8 cellular contexts compared by ENCODE assay signal in genomic region chr11:13316528-13316961, GRCh38. TPM values are rescaled to one million over a fixed set of nuclear protein-coding genes. Genes with fewer than 3 reads are reported as not detected.
DNase-seq lines count a peak whose midpoint lies in the region; ATAC-seq and TF ChIP-seq lines count a peak whose summit lies in the region.

No MANE protein-coding gene starts in this region.

- H3K9me3 Mint-ChIP-seq in activated naive CD8-positive, alpha-beta T cell (ENCODE audit: low read depth), result no peaks in the 10 kb centered on the region

- peaks cover 78% of the 10 kb centered on the region for H3K4me1 Mint-ChIP-seq in activated naive CD8-positive, alpha-beta T cell (ENCODE audit: low read depth)

- H4K8ac ChIP-seq in mesendoderm (ENCODE audit: low read depth, low read length), result no peak overlapping the region

- H4K5ac ChIP-seq in mesendoderm (ENCODE audit: low read length), result no peak overlapping the region

- H3K4me3 Mint-ChIP-seq in activated naive CD8-positive, alpha-beta T cell, result no peak overlapping the region

- H3K36me3 ChIP-seq in BJ (ENCODE audit: control insufficient read depth, insufficient read depth, low read length), result no peaks in the 10 kb centered on the region
- peaks cover 0 to under 1% of the 10 kb centered on the region in 2 donors for H3K36me3 ChIP-seq in left lung
- no peaks in the 10 kb centered on the region for H3K36me3 ChIP-seq in mesendoderm (ENCODE audit: control insufficient read depth, insufficient read depth, low read length)
- no peaks in the 10 kb centered on the region for H3K36me3 ChIP-seq in sigmoid colon

- POLR2A ChIA-PET in BJ (lab: Charles Lee), result no interaction called here

- H3K27me3 ChIP-seq in BJ (ENCODE audit: control insufficient read depth, insufficient read depth, low read length) (no peaks in the 10 kb centered on the region; the same call in 1 of the 2 replicates), left lung (no peaks in the 10 kb centered on the region), mesendoderm (ENCODE audit: insufficient read depth, low read length, poor library complexity) (no peaks in the 10 kb centered on the region), sigmoid colon (no peaks in the 10 kb centered on the region)

- H3K27ac Mint-ChIP-seq in activated naive CD8-positive, alpha-beta T cell, result peak overlapping the region; percentile 25

- H3K9me3 ChIP-seq in left lung, result no peaks in the 10 kb centered on the region
- no peaks in the 10 kb centered on the region for H3K9me3 ChIP-seq in sigmoid colon

- H3K23ac ChIP-seq in mesendoderm (ENCODE audit: low read length), result no peak overlapping the region

- no peak overlapping the region for H2AK5ac ChIP-seq in mesendoderm (ENCODE audit: low read length)

- H3K4me3 ChIP-seq in BJ (ENCODE audit: low read depth, low read length) (no peak overlapping the region), left lung (no peak overlapping the region), mesendoderm (ENCODE audit: low read length) (no peak overlapping the region), sigmoid colon (no peak overlapping the region)

- H2BK120ac ChIP-seq in mesendoderm (ENCODE audit: low read depth, low read length), result no peak overlapping the region

- no peak overlapping the region for H3K56ac ChIP-seq in mesendoderm (ENCODE audit: low read length)

- H3K18ac ChIP-seq in mesendoderm (ENCODE audit: low read length), result no peak overlapping the region

- H3K79me2 ChIP-seq in mesendoderm (ENCODE audit: control insufficient read depth, insufficient read depth, low read length), result no peaks in the 10 kb centered on the region

- H3K4me2 ChIP-seq in mesendoderm (ENCODE audit: low read length), result no peak overlapping the region

- H3K36me3 Mint-ChIP-seq in activated naive CD8-positive, alpha-beta T cell, result peaks cover 11% of the 10 kb centered on the region

- intact Hi-C loops in left lung (cut with DNase I), result no loop called here
- intact Hi-C loops in sigmoid colon (cut with DNase I), result no loop called here

- DNase-seq in BJ (ENCODE audit: low read depth), result peak; percentile 40
- DNase-seq in H4 (ENCODE audit: low spot score), result peak; percentile 64
- DNase-seq in left lung, result peak in 1 of 2 donors; percentile 71
- DNase-seq in stimulated activated naive CD4-positive, alpha-beta T cell treated with Interleukin-2 at 50 U/mL for 16 hours (lab: John Stamatoyannopoulos, UW), result no peak
- no peak for DNase-seq in mesendoderm
- DNase-seq in sigmoid colon, result no peak

- H3K27ac ChIP-seq in left lung (no peak overlapping the region), mesendoderm (ENCODE audit: low read depth, low read length) (no peak overlapping the region), sigmoid colon (peak overlapping the region in 1 of 4 donors; percentile 8)

- CTCF ChIA-PET in BJ (lab: Yijun Ruan, JAX), result interaction anchor here (1.2 to 4.5 kb wide), 3 partner anchors 12 to 23 kb away, joined by 3 to 23 read pairs (median 5); no protein-coding TSS in a partner anchor

- H3K79me1 ChIP-seq in mesendoderm (ENCODE audit: low read length), result no peaks in the 10 kb centered on the region

- no peak overlapping the region for H3K9ac ChIP-seq in mesendoderm (ENCODE audit: low read length)

- no peaks in the 10 kb centered on the region for H3K27me3 Mint-ChIP-seq in activated naive CD8-positive, alpha-beta T cell

- H3K4me1 ChIP-seq in left lung, result peaks cover 26 to 44% of the 10 kb centered on the region in 2 donors
- H3K4me1 ChIP-seq in mesendoderm (ENCODE audit: control insufficient read depth, low read depth, low read length), result no peaks in the 10 kb centered on the region
- H3K4me1 ChIP-seq in sigmoid colon, result peaks cover 0 to 70% (median 37%) of the 10 kb centered on the region in 4 donors

- TF ChIP-seq CTCF in BJ (IDR thresholded peaks at IDR 0.05; ENCODE audit: insufficient read depth, low read depth, low read length) (no peak), left lung (IDR thresholded peaks at IDR 0.05) (no peak), sigmoid colon (IDR thresholded peaks at IDR 0.05) (no peak)

- WGBS in mesendoderm (ENCODE audit: extremely low coverage, insufficient coverage, low lambda C conversion rate), result no CpG with 5 or more reads among the region's 4 CpGs
- 79% methylated on average over 4 of the region's 4 CpGs for WGBS in sigmoid colon, 2 donors

- no peak overlapping the region for H3K4ac ChIP-seq in mesendoderm (ENCODE audit: low read depth, low read length)

- no peak for TF ChIP-seq POLR2A in sigmoid colon (IDR thresholded peaks at IDR 0.05)

- H2BK15ac ChIP-seq in mesendoderm (replicated peaks; ENCODE audit: low read depth), result no peak overlapping the region

- no peak overlapping the region for H2BK5ac ChIP-seq in mesendoderm (ENCODE audit: low read length)

- peak; percentile 77 for ATAC-seq in left lung
- ATAC-seq in GM19324 (IDR thresholded peaks at IDR 0.05; ENCODE audit: low FRiP score, unreplicated experiment), result no peak

- no peak for TF ChIP-seq EP300 in sigmoid colon (IDR thresholded peaks at IDR 0.05)

RNA-seq across cellular contexts. Expression of gene BMAL1, which starts 39.0 kb away (rescaled TPM):
- polyA plus RNA-seq in BJ (2011; rRNA removed) (6.1 and 6.4 TPM in 2 replicates), sigmoid colon (10 to 100 TPM; 10.8 to 27.7 (median 13.8) TPM)
- 5.9 and 6.9 TPM in 2 replicates for polyA minus RNA-seq in BJ (2011; rRNA and poly(A)+ RNA removed)
- total RNA-seq in H4 (2014; rRNA removed; shearing (Covaris generic)), result 12.1 and 14.2 TPM in 2 replicates
- total RNA-seq in left lung (10 to 100 TPM; 21.9 to 31.6 TPM), sigmoid colon (10 to 100 TPM; 21.0 to 41.5 (median 29.1) TPM)
- 6.2 TPM for polyA plus RNA-seq in mesendoderm (2013, experiment 1 of 2)
- 5.2 TPM for polyA plus RNA-seq in mesendoderm (2013, experiment 2 of 2)

Comparison
In these comparisons a context has a peak if more than half of its experiments do, and no peak if none do; other contexts are left out.
1. DNase-seq: peak in BJ (single experiment) and H4 (single experiment); none in stimulated activated naive CD4-positive, alpha-beta T cell treated with Interleukin-2 at 50 U/mL for 16 hours (single experiment), mesendoderm (single experiment) and sigmoid colon (single experiment).